1 cellular context compared by ENCODE assay signal in genomic region chr12:75922944-75923642, GRCh38.
TF ChIP-seq lines count a peak whose summit lies in the region.

No MANE protein-coding gene starts in this region.

TF ChIP-seq in IMR-90, 13 proteins besides CTCF, POLR2A, EP300 and RAD21 (continued from another document):
- TF ChIP-seq RCOR1 (IDR thresholded peaks at IDR 0.05; ENCODE audit: insufficient replicate concordance, low read length), result no peak
